Comparison of ENCODE assay signal across 8 cellular contexts in genomic region chr4:115851918-115852766, GRCh38.
A peak's percentile ranks its signal among the peaks of the same experiment; 100 is the strongest.
DNase-seq lines count a peak whose midpoint lies in the region; ATAC-seq and TF ChIP-seq lines count a peak whose summit lies in the region.

No MANE protein-coding gene starts in this region.

- peaks cover 5% of the 10 kb centered on the region for H3K9me3 ChIP-seq in osteoblast (ENCODE audit: low read depth, low read length)
- no peaks in the 10 kb centered on the region for H3K9me3 ChIP-seq in MG63

- H3K4me2 ChIP-seq in osteoblast (ENCODE audit: insufficient read depth, low read length), result no peak overlapping the region

- H4K20me1 ChIP-seq in osteoblast (ENCODE audit: insufficient read depth, low read length), result no peaks in the 10 kb centered on the region

- ATAC-seq in GM21423 (IDR thresholded peaks at IDR 0.05; ENCODE audit: unreplicated experiment), result peak; percentile 72
- peak; percentile 90 for ATAC-seq in HG03520 (IDR thresholded peaks at IDR 0.05; ENCODE audit: unreplicated experiment)

- DNase-seq in NCI-H1105 treated with DMSO at 0.1 percent for 48 hours (lab: John Stamatoyannopoulos, UW), result peak; percentile 30
- DNase-seq in NCI-H1105 (lab: John Stamatoyannopoulos, UW), result no peak
- peak; percentile 17 for DNase-seq in NOMO-1 treated with dmso at 0.1 percent for 144 hours (lab: John Stamatoyannopoulos, UW; ENCODE audit: unreplicated experiment)
- DNase-seq in choroid plexus epithelial cell (ENCODE audit: low read depth), result peak; percentile 61
- peak; percentile 1 for DNase-seq in osteoblast (ENCODE audit: insufficient read length, low spot score, missing footprints)
- DNase-seq in MG63, result no peak

- no peak overlapping the region for H2AFZ ChIP-seq in osteoblast (ENCODE audit: low read length)

- H3K36me3 ChIP-seq in osteoblast (ENCODE audit: insufficient read depth, low read length), result no peaks in the 10 kb centered on the region
- H3K36me3 ChIP-seq in MG63, result no peaks in the 10 kb centered on the region

- H3K27me3 ChIP-seq in osteoblast (ENCODE audit: insufficient read depth, low read length), result no peaks in the 10 kb centered on the region
- H3K27me3 ChIP-seq in MG63, result no peaks in the 10 kb centered on the region

- H3K27ac ChIP-seq in osteoblast (ENCODE audit: low read depth, low read length), result no peak overlapping the region

- H3K4me3 ChIP-seq in choroid plexus epithelial cell (ENCODE audit: low read depth, low read length) (no peak overlapping the region), osteoblast (ENCODE audit: insufficient read depth, low read length) (no peak overlapping the region), MG63 (no peak overlapping the region)

- no peaks in the 10 kb centered on the region for H3K4me1 ChIP-seq in osteoblast (ENCODE audit: insufficient read depth, low read length)

- no peaks in the 10 kb centered on the region for H3K79me2 ChIP-seq in osteoblast (ENCODE audit: insufficient read depth, low read length)

- TF ChIP-seq CTCF in choroid plexus epithelial cell (conservative IDR thresholded peaks at IDR 0.05; ENCODE audit: low read depth, low read length) (peak; percentile 60), osteoblast (IDR thresholded peaks at IDR 0.05; ENCODE audit: extremely low read depth, low read depth, low read length) (peak; percentile 7)

Comparison
In these comparisons a context has a peak if more than half of its experiments do, and no peak if none do; other contexts are left out.
1. DNase-seq: peak in NCI-H1105 treated with DMSO at 0.1 percent for 48 hours (single experiment), NOMO-1 treated with dmso at 0.1 percent for 144 hours (single experiment), choroid plexus epithelial cell (single experiment) and osteoblast (single experiment); none in NCI-H1105 (single experiment) and MG63 (single experiment).